In the genomic region with DNA sequence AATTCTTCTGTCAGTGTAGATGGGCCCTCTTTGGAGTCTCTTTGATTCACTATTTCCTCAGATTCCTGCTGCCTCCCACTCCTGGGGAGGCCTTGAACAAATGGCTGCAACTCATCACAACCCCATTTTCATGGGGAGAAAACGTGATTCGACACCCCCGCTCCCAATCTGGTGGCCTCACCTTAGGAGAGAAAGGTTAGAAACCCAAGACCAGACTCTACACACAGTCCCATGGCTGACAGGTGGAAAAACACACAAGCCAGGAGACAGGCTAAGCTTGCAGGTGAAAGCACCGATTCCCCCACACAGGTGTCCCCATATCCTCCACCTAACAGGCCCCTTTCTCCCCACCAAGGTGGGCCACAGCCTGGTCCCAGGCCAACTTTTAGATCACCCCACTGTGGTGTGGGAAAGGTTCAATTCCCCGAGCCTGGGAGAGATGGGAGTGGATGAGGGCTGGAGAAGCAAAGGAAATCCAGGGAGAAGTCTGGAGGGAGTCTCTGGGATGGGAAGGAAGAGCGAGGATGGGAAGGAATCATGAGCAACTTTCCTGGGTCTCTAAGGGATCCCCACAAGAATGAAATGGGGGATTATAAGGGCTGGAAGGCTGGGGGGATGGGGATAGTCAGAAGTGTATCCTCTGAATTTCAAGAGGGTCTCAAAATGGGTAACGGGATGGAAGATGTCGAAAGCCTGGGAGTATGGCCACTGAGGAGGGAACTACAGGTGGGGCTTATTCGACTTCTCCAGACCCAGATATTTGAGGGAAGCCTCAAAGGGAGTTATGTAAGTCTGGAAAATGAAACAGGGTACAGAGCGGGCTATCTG, we compare ENCODE assay signal across 8 cellular contexts. TPM values are rescaled to one million over a fixed set of nuclear protein-coding genes. Genes with fewer than 3 reads are reported as not detected.
DNase-seq lines count a peak whose midpoint lies in the region; ATAC-seq and TF ChIP-seq lines count a peak whose summit lies in the region.

No MANE protein-coding gene starts in this region.

- 44% methylated on average over 10 of the region's 10 CpGs for WGBS in smooth muscle cell (ENCODE audit: low lambda C conversion rate)

- H3K27ac Mint-ChIP-seq in activated CD8-positive, alpha-beta T cell treated with anti-CD3 and anti-CD28 coated beads, Interleukin-2, amount 10 ng/mL, durations not matched to agents 7 days and 5 days = peak overlapping the region; percentile 93

- CTCF ChIA-PET in activated CD8-positive, alpha-beta T cell treated with anti-CD3 and anti-CD28 coated beads, Interleukin-2, amount 10 ng/mL, durations not matched to agents 7 days and 5 days (lab: Charles Lee) = no interaction called here

- POLR2A ChIA-PET in activated CD8-positive, alpha-beta T cell treated with anti-CD3 and anti-CD28 coated beads, Interleukin-2, amount 10 ng/mL, durations not matched to agents 7 days and 5 days (lab: Charles Lee) = no interaction called here

- H3K27me3 ChIP-seq in HUES6 (ENCODE audit: control insufficient read depth, insufficient read depth, low read length) = no peaks in the 10 kb centered on the region
- H3K27me3 ChIP-seq in left ventricle myocardium inferior (ENCODE audit: low read depth) = no peaks in the 10 kb centered on the region
- H3K27me3 ChIP-seq in smooth muscle cell (ENCODE audit: low read depth) = no peaks in the 10 kb centered on the region

- ATAC-seq in activated CD8-positive, alpha-beta T cell treated with anti-CD3 and anti-CD28 coated beads, Interleukin-2, amount 10 ng/mL, durations not matched to agents 7 days and 5 days = no peak
- no peak for ATAC-seq in HG03045 (IDR thresholded peaks at IDR 0.05; ENCODE audit: unreplicated experiment)

- peaks cover 36% of the 10 kb centered on the region for H3K36me3 Mint-ChIP-seq in activated CD8-positive, alpha-beta T cell treated with anti-CD3 and anti-CD28 coated beads, Interleukin-2, amount 10 ng/mL, durations not matched to agents 7 days and 5 days (ENCODE audit: low read depth)

- peaks cover 12% of the 10 kb centered on the region for H3F3A ChIP-seq in smooth muscle cell (ENCODE audit: low read depth)

- H3K9me3 ChIP-seq in HUES6 (ENCODE audit: control insufficient read depth, insufficient read depth, low read depth, low read length) (no peaks in the 10 kb centered on the region), left ventricle myocardium inferior (replicated peaks) (no peaks in the 10 kb centered on the region), smooth muscle cell (replicated peaks; ENCODE audit: low read depth) (no peaks in the 10 kb centered on the region)

- H3K4me1 ChIP-seq in HUES6 (ENCODE audit: control insufficient read depth, insufficient read depth, low read length) = peaks cover 41% of the 10 kb centered on the region
- H3K4me1 ChIP-seq in left ventricle myocardium inferior = peaks cover 78% of the 10 kb centered on the region
- H3K4me1 ChIP-seq in smooth muscle cell (ENCODE audit: low read depth) = peaks cover 29% of the 10 kb centered on the region

- peaks cover 40% of the 10 kb centered on the region for H3K36me3 ChIP-seq in HUES6 (ENCODE audit: control insufficient read depth, insufficient read depth, low read length)
- peaks cover 19% of the 10 kb centered on the region for H3K36me3 ChIP-seq in left ventricle myocardium inferior
- no peaks in the 10 kb centered on the region for H3K36me3 ChIP-seq in smooth muscle cell (ENCODE audit: low read depth)

- H4K20me1 ChIP-seq in smooth muscle cell (ENCODE audit: low read depth) = peaks cover 48% of the 10 kb centered on the region

- TF ChIP-seq CTCF in left ventricle myocardium inferior (IDR thresholded peaks at IDR 0.05; ENCODE audit: borderline replicate concordance) (no peak), smooth muscle cell (IDR thresholded peaks at IDR 0.05; ENCODE audit: borderline replicate concordance, insufficient read depth, poor library complexity, severe bottlenecking) (no peak)

- no peaks in the 10 kb centered on the region for H3K9me3 Mint-ChIP-seq in activated CD8-positive, alpha-beta T cell treated with anti-CD3 and anti-CD28 coated beads, Interleukin-2, amount 10 ng/mL, durations not matched to agents 7 days and 5 days (ENCODE audit: insufficient read depth)

- H3K4me3 ChIP-seq in HUES6 (ENCODE audit: low read depth, low read length) = peak overlapping the region; percentile 87
- H3K4me3 ChIP-seq in left ventricle myocardium inferior = peak overlapping the region; percentile 100
- peak overlapping the region; percentile 75 for H3K4me3 ChIP-seq in smooth muscle cell

- intact Hi-C loops in left ventricle myocardium inferior (cut with micrococcal nuclease) = no loop called here

- H2AFZ ChIP-seq in smooth muscle cell (ENCODE audit: low read depth) = peak overlapping the region; percentile 35

- DNase-seq in activated CD8-positive, alpha-beta T cell treated with anti-CD3 and anti-CD28 coated beads, Interleukin-2, amount 10 ng/mL, durations not matched to agents 7 days and 5 days = no peak
- DNase-seq in left ventricle myocardium inferior (no peak), smooth muscle cell (lab: John Stamatoyannopoulos, UW; ENCODE audit: unreplicated experiment) (no peak), SW480 (ENCODE audit: low spot score) (no peak), H4 (ENCODE audit: low spot score) (no peak)
- no peak for DNase-seq in effector CD4-positive, alpha-beta T cell

- H3K27ac ChIP-seq in HUES6 (ENCODE audit: low read depth, low read length) (peak overlapping the region; percentile 82), left ventricle myocardium inferior (replicated peaks) (peak overlapping the region; percentile 97), smooth muscle cell (ENCODE audit: low read depth) (peak overlapping the region; percentile 91)

- peak overlapping the region; percentile 89 for H3K4me2 ChIP-seq in smooth muscle cell

- H3K9ac ChIP-seq in HUES6 (ENCODE audit: low read length) = peak overlapping the region; percentile 94
- H3K9ac ChIP-seq in smooth muscle cell (ENCODE audit: low read depth) = peak overlapping the region; percentile 94

- H3K4me1 Mint-ChIP-seq in activated CD8-positive, alpha-beta T cell treated with anti-CD3 and anti-CD28 coated beads, Interleukin-2, amount 10 ng/mL, durations not matched to agents 7 days and 5 days (ENCODE audit: low read depth) = peaks cover 80% of the 10 kb centered on the region

- H3K4me3 Mint-ChIP-seq in activated CD8-positive, alpha-beta T cell treated with anti-CD3 and anti-CD28 coated beads, Interleukin-2, amount 10 ng/mL, durations not matched to agents 7 days and 5 days = peak overlapping the region; percentile 95

- peaks cover 75% of the 10 kb centered on the region for H3K79me2 ChIP-seq in smooth muscle cell (ENCODE audit: low read depth)

- no peaks in the 10 kb centered on the region for H3K27me3 Mint-ChIP-seq in activated CD8-positive, alpha-beta T cell treated with anti-CD3 and anti-CD28 coated beads, Interleukin-2, amount 10 ng/mL, durations not matched to agents 7 days and 5 days (ENCODE audit: low read depth)

RNA-seq across cellular contexts. Expression of a gene that starts 0.9 kb away (rescaled TPM):
- 10 to 100 TPM; 21.9 to 22.9 TPM for total RNA-seq in activated CD8-positive, alpha-beta T cell treated with anti-CD3 and anti-CD28 coated beads, Interleukin-2, amount 10 ng/mL, durations not matched to agents 7 days and 5 days
- 7.3 TPM for total RNA-seq in left ventricle myocardium inferior
- total RNA-seq in smooth muscle cell = 13.7 and 18.7 TPM in 2 replicates
- 10.4 and 14.6 TPM in 2 replicates for polyA plus RNA-seq in smooth muscle cell
- total RNA-seq in H4 (2014; rRNA removed; shearing (Covaris generic)) = 2.9 and 3.7 TPM in 2 replicates

RNA-seq across cellular contexts. Expression of a gene that starts 1.1 kb away (rescaled TPM):
- total RNA-seq in activated CD8-positive, alpha-beta T cell treated with anti-CD3 and anti-CD28 coated beads, Interleukin-2, amount 10 ng/mL, durations not matched to agents 7 days and 5 days = 10 to 100 TPM; 23.5 to 24.8 TPM
- total RNA-seq in left ventricle myocardium inferior = 28.9 TPM
- total RNA-seq in smooth muscle cell = 45.0 and 51.2 TPM in 2 replicates
- polyA plus RNA-seq in smooth muscle cell = 35.6 and 44.3 TPM in 2 replicates
- total RNA-seq in H4 (2014; rRNA removed; shearing (Covaris generic)) = 51.5 and 51.6 TPM in 2 replicates
